In the genomic region with DNA sequence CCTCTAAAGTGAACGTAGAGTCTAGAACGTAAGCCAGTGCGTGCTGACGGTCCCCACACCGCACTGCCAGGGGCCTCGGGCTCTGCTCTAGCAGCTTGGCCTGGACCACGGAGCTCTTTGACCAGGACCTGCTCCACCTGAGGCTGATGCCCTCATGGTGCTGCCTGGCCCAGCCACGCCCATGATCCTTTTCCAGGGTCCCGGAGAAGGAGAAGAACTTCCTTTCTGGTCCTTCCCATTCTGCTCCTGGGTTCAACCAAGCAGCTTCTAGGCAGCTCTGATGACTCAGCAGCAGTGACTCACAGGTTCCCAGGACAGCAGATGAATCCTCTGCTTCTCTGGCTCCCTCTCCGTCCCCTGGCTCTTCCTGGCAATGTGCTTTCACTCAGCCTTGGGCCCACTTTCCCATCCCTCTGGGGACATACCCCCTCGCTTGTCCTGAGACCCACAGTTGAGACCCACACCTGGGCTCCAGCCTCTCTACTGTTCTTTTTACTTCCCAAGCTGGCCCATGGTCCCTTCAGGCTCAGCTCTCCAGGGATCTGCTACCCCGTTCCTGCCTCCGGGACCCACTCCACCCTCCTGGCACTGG, we compare ENCODE assay signal across 8 cellular contexts.
DNase-seq lines count a peak whose midpoint lies in the region; ATAC-seq and TF ChIP-seq lines count a peak whose summit lies in the region.

No MANE protein-coding gene starts in this region.

- peak overlapping the region; percentile 63 for H3K4me2 ChIP-seq in HCT116 (ENCODE audit: low read length)

- no TSS peak for BruUV-seq in HCT116 (replicated peaks; lab: Mats Ljungman, UMichigan)

- H4K20me1 ChIP-seq in HCT116 (ENCODE audit: insufficient read depth): no peaks in the 10 kb centered on the region

- H3K4me1 ChIP-seq in HCT116 (ENCODE audit: control insufficient read depth in 1 of 2, insufficient read depth in 2 of 2, low read length in 2 of 2): peaks cover 6 to 12% of the 10 kb centered on the region in 2 experiments; a peak in 3 of 4 replicates
- no peaks in the 10 kb centered on the region for H3K4me1 ChIP-seq in prostate gland (replicated peaks)

- H3K9me3 ChIP-seq in HCT116 (ENCODE audit: control insufficient read depth in 1 of 2, insufficient read depth in 1 of 2, low read depth in 1 of 2, low read length in 2 of 2) (no peaks in the 10 kb centered on the region), prostate gland (no peaks in the 10 kb centered on the region)

- intact Hi-C loops in HCT116 (cut with micrococcal nuclease) (no loop called here), Right ventricle myocardium superior (cut with DNase I) (no loop called here), prostate gland (cut with DNase I) (loop anchor here (10.0 kb wide), 1 partner anchor 200 kb away; no protein-coding TSS in a partner anchor)

- H3K27me3 ChIP-seq in HCT116 (ENCODE audit: insufficient read depth, low read length): no peaks in the 10 kb centered on the region
- H3K27me3 ChIP-seq in prostate gland (replicated peaks; ENCODE audit: insufficient read depth): no peaks in the 10 kb centered on the region

- H3K4me3 ChIP-seq in HCT116 (replicated peaks in 1 of 2; ENCODE audit: low read depth in 1 of 2, low read length in 2 of 2): no peak overlapping the region
- no peak overlapping the region for H3K4me3 ChIP-seq in prostate gland

- no peak overlapping the region; the same call in 1 of the 2 replicates for H3K27ac ChIP-seq in HCT116 (ENCODE audit: low read depth, low read length)
- no peak overlapping the region for H3K27ac ChIP-seq in prostate gland

- CTCF ChIA-PET in HCT116 (lab: Charles Lee): no interaction called here

- POLR2A ChIA-PET in HCT116 (lab: Charles Lee): interaction anchor here (1.0 kb wide), 1 partner anchor 8 kb away, joined by 3 read pairs; no protein-coding TSS in a partner anchor

- TF ChIP-seq POLR2A in HCT116 (IDR thresholded peaks at IDR 0.05; ENCODE audit: borderline replicate concordance, extremely low read depth, insufficient read depth, insufficient read length): no peak
- TF ChIP-seq POLR2A in prostate gland (IDR thresholded peaks at IDR 0.05): no peak

- peak; percentile 57 for DNase-seq in HCT116 (ENCODE audit: low read depth, low spot score)
- peak; percentile 42 for DNase-seq in SKM-1 treated with dmso at 0.1 percent for 144 hours (lab: John Stamatoyannopoulos, UW; ENCODE audit: unreplicated experiment)
- DNase-seq in Right ventricle myocardium superior: peak; percentile 63
- DNase-seq in smooth muscle cell of the brain vasculature (ENCODE audit: low read depth, low spot score): peak; percentile 32
- DNase-seq in activated CD4-positive, alpha-beta T cell treated with anti-CD3 and anti-CD28 coated beads for 4 hours: no peak
- no peak for DNase-seq in iPS-NIHi11 (ENCODE audit: low spot score)
- DNase-seq in prostate gland (ENCODE audit: low spot score): no peak

- H2AFZ ChIP-seq in HCT116 (ENCODE audit: low read depth, low read length, poor library complexity, severe bottlenecking): peak overlapping the region; percentile 71

- H3K36me3 ChIP-seq in HCT116 (ENCODE audit: control insufficient read depth in 1 of 2, insufficient read depth in 2 of 2, low read length in 2 of 2): no peaks in the 10 kb centered on the region
- no peaks in the 10 kb centered on the region for H3K36me3 ChIP-seq in prostate gland

- TF ChIP-seq CTCF in HCT116 (IDR thresholded peaks at IDR 0.05 in 2 of 3, conservative IDR thresholded peaks at IDR 0.05 in 1 of 3; ENCODE audit: borderline replicate concordance in 1 of 3, insufficient read depth in 1 of 3, low read depth in 2 of 3, low read length in 2 of 3): no peak
- no peak for TF ChIP-seq CTCF in prostate gland (IDR thresholded peaks at IDR 0.05)

- RAD21 ChIA-PET in HCT116 (lab: Charles Lee; ENCODE audit: low non-redundant PET in 1 of 2, low total read pairs in 2 of 2, uncharacterized antibody in 2 of 2, unreplicated experiment in 2 of 2): no interaction called here

- WGBS in prostate gland: 81% methylated on average over 10 of the region's 13 CpGs

- 0 out of 2 replicates have a peak, but pooled peaks have one; percentile 18 for TF ChIP-seq RAD21 in HCT116 (IDR thresholded peaks at IDR 0.05; ENCODE audit: low read depth)

- H3K79me2 ChIP-seq in HCT116 (ENCODE audit: insufficient read depth, low read length): no peaks in the 10 kb centered on the region

- ATAC-seq in HCT116 (peak; percentile 98), Right ventricle myocardium superior (ENCODE audit: poor library complexity) (peak; percentile 56), HG03520 (IDR thresholded peaks at IDR 0.05; ENCODE audit: unreplicated experiment) (no peak)

- no peak overlapping the region; the same call in 1 of the 2 replicates for H3K9ac ChIP-seq in HCT116 (ENCODE audit: low read length)

- H3K9me2 ChIP-seq in HCT116 (ENCODE audit: insufficient read depth): no peaks in the 10 kb centered on the region

TF ChIP-seq in HCT116, 20 proteins besides CTCF, POLR2A, EP300 and RAD21:
- TF ChIP-seq EGR1 (IDR thresholded peaks at IDR 0.05; ENCODE audit: low read depth) (no peak), POLR2AphosphoS5 (IDR thresholded peaks at IDR 0.05; ENCODE audit: low read depth, low read length) (no peak; the same call in 1 of the 2 replicates), SRF (IDR thresholded peaks at IDR 0.05; ENCODE audit: low read depth) (no peak), JUND (IDR thresholded peaks at IDR 0.05) (peak; percentile 87), EZH2 (IDR thresholded peaks at IDR 0.05) (no peak), SP1 (IDR thresholded peaks at IDR 0.05; ENCODE audit: low read depth) (0 out of 2 replicates have a peak, but pooled peaks have one; percentile 14), MAX (IDR thresholded peaks at IDR 0.05) (no peak), ZBTB33 (IDR thresholded peaks at IDR 0.05; ENCODE audit: extremely low read depth, insufficient replicate concordance, low read length) (no peak), FOSL1 (IDR thresholded peaks at IDR 0.05; ENCODE audit: low read depth) (peak; percentile 92), ATF3 (IDR thresholded peaks at IDR 0.05) (no peak)

Comparison
In these comparisons a context has a peak if more than half of its experiments do, and no peak if none do; other contexts are left out.
1. DNase-seq: peak in HCT116 (single experiment), SKM-1 treated with dmso at 0.1 percent for 144 hours (single experiment), Right ventricle myocardium superior (single experiment) and smooth muscle cell of the brain vasculature (single experiment); none in activated CD4-positive, alpha-beta T cell treated with anti-CD3 and anti-CD28 coated beads for 4 hours (0 of 2), iPS-NIHi11 (single experiment) and prostate gland (single experiment).